Comparison of ENCODE assay signal across 8 cellular contexts in genomic region chr1:116167625-116168276, GRCh38. TPM values are rescaled to one million over a fixed set of nuclear protein-coding genes. Genes with fewer than 3 reads are reported as not detected.
DNase-seq lines count a peak whose midpoint lies in the region; ATAC-seq and TF ChIP-seq lines count a peak whose summit lies in the region.

No MANE protein-coding gene starts in this region.

- peak overlapping the region; percentile 26 for H3K27ac ChIP-seq in CD4-positive, alpha-beta T cell (ENCODE audit: low read depth, low read length)
- H3K27ac ChIP-seq in KOPT-K1 (ENCODE audit: low read depth, low read length, poor library complexity, severe bottlenecking) (peak overlapping the region; percentile 89), muscle layer of duodenum (ENCODE audit: low read length) (no peak overlapping the region)
- H3K27ac ChIP-seq in effector memory CD4-positive, alpha-beta T cell (ENCODE audit: insufficient read depth, low read length, poor library complexity, severe bottlenecking), result peak overlapping the region; percentile 42

- H3K4me1 ChIP-seq in effector memory CD4-positive, alpha-beta T cell (ENCODE audit: control insufficient read depth, insufficient read depth, low read length, poor library complexity, severe bottlenecking), result peaks cover 12% of the 10 kb centered on the region
- H3K4me1 ChIP-seq in muscle layer of duodenum (ENCODE audit: control insufficient read depth in 1 of 2, insufficient read depth in 2 of 2, low read length in 2 of 2), result peaks cover 0 to 13% of the 10 kb centered on the region in 2 donors

- no peak for TF ChIP-seq CTCF in CD4-positive, alpha-beta T cell (IDR thresholded peaks at IDR 0.05)

- H3K36me3 ChIP-seq in KOPT-K1 (ENCODE audit: insufficient read depth, low read length) (no peaks in the 10 kb centered on the region), muscle layer of duodenum (ENCODE audit: control insufficient read depth in 1 of 2, insufficient read depth in 2 of 2, low read length in 2 of 2) (no peaks in the 10 kb centered on the region)
- no peaks in the 10 kb centered on the region for H3K36me3 ChIP-seq in effector memory CD4-positive, alpha-beta T cell (ENCODE audit: control insufficient read depth, insufficient read depth, low read length)

- no peaks in the 10 kb centered on the region for H3K36me3 Mint-ChIP-seq in CD4-positive, alpha-beta T cell (ENCODE audit: low read depth)

- no peak for DNase-seq in CD4-positive, alpha-beta T cell
- DNase-seq in effector memory CD4-positive, alpha-beta T cell, result no peak
- DNase-seq in amniotic stem cell (lab: John Stamatoyannopoulos, UW), result no peak
- no peak for DNase-seq in GM19238 (ENCODE audit: insufficient read length, low spot score)
- DNase-seq in NCI-H1436 (lab: John Stamatoyannopoulos, UW), result no peak
- DNase-seq in NCI-H1417 (lab: John Stamatoyannopoulos, UW), result no peak

- CTCF ChIA-PET in CD4-positive, alpha-beta T cell (lab: Charles Lee), result interaction anchor here (1.2 to 4.4 kb wide), 5 partner anchors 16 to 318 kb away, joined by 3 to 34 read pairs (median 8); no protein-coding TSS in a partner anchor

- POLR2A ChIA-PET in CD4-positive, alpha-beta T cell (lab: Charles Lee), result interaction anchor here (0.6 to 1.4 kb wide), 3 partner anchors 17 to 406 kb away, joined by 3 to 5 read pairs (median 3); no protein-coding TSS in a partner anchor

- peak overlapping the region; percentile 75 for H3K4me3 ChIP-seq in effector memory CD4-positive, alpha-beta T cell (ENCODE audit: insufficient read depth, low read depth, low read length, poor library complexity, severe bottlenecking)
- peak overlapping the region; percentile 64 to 68 for H3K4me3 ChIP-seq in muscle layer of duodenum (ENCODE audit: low read depth in 1 of 2, low read length in 2 of 2)

- peaks cover 21% of the 10 kb centered on the region for H3K4me1 Mint-ChIP-seq in CD4-positive, alpha-beta T cell (ENCODE audit: low read depth)

- H3K4me3 Mint-ChIP-seq in CD4-positive, alpha-beta T cell, result peak overlapping the region; percentile 86

- H3K27ac Mint-ChIP-seq in CD4-positive, alpha-beta T cell, result peak overlapping the region; percentile 66

- H3K9me3 ChIP-seq in CD4-positive, alpha-beta T cell (ENCODE audit: control insufficient read depth, low read length), result no peaks in the 10 kb centered on the region
- H3K9me3 ChIP-seq in KOPT-K1 (ENCODE audit: insufficient read depth, low read length, poor library complexity, severe bottlenecking) (no peaks in the 10 kb centered on the region), muscle layer of duodenum (ENCODE audit: control insufficient read depth in 1 of 2, low read length in 2 of 2) (no peaks in the 10 kb centered on the region)
- no peaks in the 10 kb centered on the region for H3K9me3 ChIP-seq in effector memory CD4-positive, alpha-beta T cell (ENCODE audit: control insufficient read depth, low read length)

- no peaks in the 10 kb centered on the region for H3K27me3 Mint-ChIP-seq in CD4-positive, alpha-beta T cell

- intact Hi-C loops in CD4-positive, alpha-beta T cell (cut with DNase I, micrococcal nuclease), result loop anchor here (1.0 to 5.0 kb wide), 4 partner anchors 27 to 251 kb away; no protein-coding TSS in a partner anchor

- no peaks in the 10 kb centered on the region for H3K9me3 Mint-ChIP-seq in CD4-positive, alpha-beta T cell

- H3K27me3 ChIP-seq in CD4-positive, alpha-beta T cell (ENCODE audit: control insufficient read depth, insufficient read depth, low read length), result no peaks in the 10 kb centered on the region
- H3K27me3 ChIP-seq in effector memory CD4-positive, alpha-beta T cell (replicated peaks; ENCODE audit: control insufficient read depth, insufficient read depth, low read length, poor library complexity, severe bottlenecking), result no peaks in the 10 kb centered on the region
- no peaks in the 10 kb centered on the region for H3K27me3 ChIP-seq in muscle layer of duodenum (ENCODE audit: low read depth, low read length)

- ATAC-seq in CD4-positive, alpha-beta T cell (ENCODE audit: poor library complexity), result no peak

RNA-seq across cellular contexts. Expression of gene MAB21L3, which starts 56.6 kb away (rescaled TPM):
- not detected for total RNA-seq in CD4-positive, alpha-beta T cell
